Comparison of ENCODE assay signal across 2 cellular contexts in the genomic region with DNA sequence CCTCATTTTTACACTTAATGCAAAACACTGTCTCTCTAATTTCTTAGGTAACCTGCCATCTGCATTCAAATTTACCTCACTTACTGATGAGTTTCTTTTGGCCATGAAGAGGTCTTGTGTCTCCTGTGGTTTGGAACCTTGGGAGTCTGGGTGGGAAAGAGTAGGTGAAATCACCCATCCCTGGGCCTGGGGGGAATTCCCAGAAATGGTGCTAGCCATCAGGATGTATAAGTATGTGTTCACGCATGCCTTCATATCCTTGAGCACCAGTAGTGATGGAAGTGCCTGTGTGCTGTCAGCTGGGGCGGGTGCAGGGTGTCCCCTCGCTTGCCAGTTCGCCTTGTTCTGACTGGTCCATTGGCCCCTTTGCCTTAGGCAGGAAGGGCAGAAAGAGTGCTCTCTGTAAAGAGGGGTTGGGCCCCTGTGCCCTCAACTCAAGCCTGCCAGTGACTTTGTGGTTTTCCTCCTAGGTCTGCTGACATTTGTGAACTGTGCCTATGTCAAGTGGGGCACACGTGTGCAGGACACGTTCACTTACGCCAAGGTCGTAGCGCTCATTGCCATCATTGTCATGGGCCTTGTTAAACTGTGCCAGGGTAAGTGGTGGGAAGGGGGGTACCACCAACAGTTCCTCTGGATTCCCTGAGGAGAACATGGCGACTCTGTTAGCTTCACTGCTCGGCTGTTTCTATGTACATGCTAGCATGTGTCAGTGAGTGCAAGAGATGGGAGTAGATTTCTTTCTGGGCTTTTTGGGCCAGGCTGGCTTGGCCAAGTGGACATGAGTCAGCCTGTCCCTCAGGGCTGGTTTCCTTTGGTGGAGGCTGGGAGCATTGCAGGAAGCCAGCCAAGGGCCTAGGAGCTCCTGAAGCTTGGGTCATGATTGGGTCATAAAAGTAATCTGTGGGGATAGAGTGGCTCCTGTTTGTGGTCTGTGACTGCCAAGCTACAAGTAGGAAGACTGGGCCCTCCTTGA.
A peak's percentile ranks its signal among the peaks of the same experiment; 100 is the strongest.
TF ChIP-seq lines count a peak whose summit lies in the region.

No MANE protein-coding gene starts in this region.

TF ChIP-seq in GM12878, 131 proteins besides CTCF, POLR2A, EP300 and RAD21:
- TF ChIP-seq RUNX3 (IDR thresholded peaks at IDR 0.05; ENCODE audit: low read length) (peak; percentile 41; the same call in 1 of the 2 replicates), BMI1 (IDR thresholded peaks at IDR 0.05; ENCODE audit: borderline replicate concordance) (no peak)

TF ChIP-seq in WTC11, 78 proteins besides CTCF, POLR2A, EP300 and RAD21:
- TF ChIP-seq, protein P1, sequence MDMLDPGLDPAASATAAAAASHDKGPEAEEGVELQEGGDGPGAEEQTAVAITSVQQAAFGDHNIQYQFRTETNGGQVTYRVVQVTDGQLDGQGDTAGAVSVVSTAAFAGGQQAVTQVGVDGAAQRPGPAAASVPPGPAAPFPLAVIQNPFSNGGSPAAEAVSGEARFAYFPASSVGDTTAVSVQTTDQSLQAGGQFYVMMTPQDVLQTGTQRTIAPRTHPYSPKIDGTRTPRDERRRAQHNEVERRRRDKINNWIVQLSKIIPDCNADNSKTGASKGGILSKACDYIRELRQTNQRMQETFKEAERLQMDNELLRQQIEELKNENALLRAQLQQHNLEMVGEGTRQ (CRISPR knock-in tag; IDR thresholded peaks at IDR 0.05): no peak
- TF ChIP-seq, protein P2, sequence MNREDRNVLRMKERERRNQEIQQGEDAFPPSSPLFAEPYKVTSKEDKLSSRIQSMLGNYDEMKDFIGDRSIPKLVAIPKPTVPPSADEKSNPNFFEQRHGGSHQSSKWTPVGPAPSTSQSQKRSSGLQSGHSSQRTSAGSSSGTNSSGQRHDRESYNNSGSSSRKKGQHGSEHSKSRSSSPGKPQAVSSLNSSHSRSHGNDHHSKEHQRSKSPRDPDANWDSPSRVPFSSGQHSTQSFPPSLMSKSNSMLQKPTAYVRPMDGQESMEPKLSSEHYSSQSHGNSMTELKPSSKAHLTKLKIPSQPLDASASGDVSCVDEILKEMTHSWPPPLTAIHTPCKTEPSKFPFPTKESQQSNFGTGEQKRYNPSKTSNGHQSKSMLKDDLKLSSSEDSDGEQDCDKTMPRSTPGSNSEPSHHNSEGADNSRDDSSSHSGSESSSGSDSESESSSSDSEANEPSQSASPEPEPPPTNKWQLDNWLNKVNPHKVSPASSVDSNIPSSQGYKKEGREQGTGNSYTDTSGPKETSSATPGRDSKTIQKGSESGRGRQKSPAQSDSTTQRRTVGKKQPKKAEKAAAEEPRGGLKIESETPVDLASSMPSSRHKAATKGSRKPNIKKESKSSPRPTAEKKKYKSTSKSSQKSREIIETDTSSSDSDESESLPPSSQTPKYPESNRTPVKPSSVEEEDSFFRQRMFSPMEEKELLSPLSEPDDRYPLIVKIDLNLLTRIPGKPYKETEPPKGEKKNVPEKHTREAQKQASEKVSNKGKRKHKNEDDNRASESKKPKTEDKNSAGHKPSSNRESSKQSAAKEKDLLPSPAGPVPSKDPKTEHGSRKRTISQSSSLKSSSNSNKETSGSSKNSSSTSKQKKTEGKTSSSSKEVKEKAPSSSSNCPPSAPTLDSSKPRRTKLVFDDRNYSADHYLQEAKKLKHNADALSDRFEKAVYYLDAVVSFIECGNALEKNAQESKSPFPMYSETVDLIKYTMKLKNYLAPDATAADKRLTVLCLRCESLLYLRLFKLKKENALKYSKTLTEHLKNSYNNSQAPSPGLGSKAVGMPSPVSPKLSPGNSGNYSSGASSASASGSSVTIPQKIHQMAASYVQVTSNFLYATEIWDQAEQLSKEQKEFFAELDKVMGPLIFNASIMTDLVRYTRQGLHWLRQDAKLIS (CRISPR knock-in tag; IDR thresholded peaks at IDR 0.05; ENCODE audit: borderline replicate concordance): no peak
- TF ChIP-seq SP1 (CRISPR knock-in tag; conservative IDR thresholded peaks at IDR 0.05) (no peak), RORB (CRISPR knock-in tag; IDR thresholded peaks at IDR 0.05) (no peak), SMAD3 (CRISPR knock-in tag; IDR thresholded peaks at IDR 0.05; ENCODE audit: borderline replicate concordance) (no peak), TEAD1 (CRISPR knock-in tag; IDR thresholded peaks at IDR 0.05) (no peak), ETV6 (CRISPR knock-in tag; IDR thresholded peaks at IDR 0.05) (no peak), GTF2I (CRISPR knock-in tag; conservative IDR thresholded peaks at IDR 0.05) (no peak), ZNF416 (CRISPR knock-in tag; IDR thresholded peaks at IDR 0.05) (no peak), JAZF1 (CRISPR knock-in tag; IDR thresholded peaks at IDR 0.05) (no peak), TCF7 (CRISPR knock-in tag; IDR thresholded peaks at IDR 0.05; ENCODE audit: low read depth) (no peak), EMX1 (CRISPR knock-in tag; IDR thresholded peaks at IDR 0.05) (no peak), ATF1 (CRISPR knock-in tag; IDR thresholded peaks at IDR 0.05) (no peak)
- TF ChIP-seq, protein P3, sequence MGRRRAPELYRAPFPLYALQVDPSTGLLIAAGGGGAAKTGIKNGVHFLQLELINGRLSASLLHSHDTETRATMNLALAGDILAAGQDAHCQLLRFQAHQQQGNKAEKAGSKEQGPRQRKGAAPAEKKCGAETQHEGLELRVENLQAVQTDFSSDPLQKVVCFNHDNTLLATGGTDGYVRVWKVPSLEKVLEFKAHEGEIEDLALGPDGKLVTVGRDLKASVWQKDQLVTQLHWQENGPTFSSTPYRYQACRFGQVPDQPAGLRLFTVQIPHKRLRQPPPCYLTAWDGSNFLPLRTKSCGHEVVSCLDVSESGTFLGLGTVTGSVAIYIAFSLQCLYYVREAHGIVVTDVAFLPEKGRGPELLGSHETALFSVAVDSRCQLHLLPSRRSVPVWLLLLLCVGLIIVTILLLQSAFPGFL (CRISPR knock-in tag; IDR thresholded peaks at IDR 0.05; ENCODE audit: borderline replicate concordance): no peak
- TF ChIP-seq, protein P4, sequence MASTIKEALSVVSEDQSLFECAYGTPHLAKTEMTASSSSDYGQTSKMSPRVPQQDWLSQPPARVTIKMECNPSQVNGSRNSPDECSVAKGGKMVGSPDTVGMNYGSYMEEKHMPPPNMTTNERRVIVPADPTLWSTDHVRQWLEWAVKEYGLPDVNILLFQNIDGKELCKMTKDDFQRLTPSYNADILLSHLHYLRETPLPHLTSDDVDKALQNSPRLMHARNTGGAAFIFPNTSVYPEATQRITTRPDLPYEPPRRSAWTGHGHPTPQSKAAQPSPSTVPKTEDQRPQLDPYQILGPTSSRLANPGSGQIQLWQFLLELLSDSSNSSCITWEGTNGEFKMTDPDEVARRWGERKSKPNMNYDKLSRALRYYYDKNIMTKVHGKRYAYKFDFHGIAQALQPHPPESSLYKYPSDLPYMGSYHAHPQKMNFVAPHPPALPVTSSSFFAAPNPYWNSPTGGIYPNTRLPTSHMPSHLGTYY (CRISPR knock-in tag; IDR thresholded peaks at IDR 0.05): no peak
- TF ChIP-seq, protein P5, sequence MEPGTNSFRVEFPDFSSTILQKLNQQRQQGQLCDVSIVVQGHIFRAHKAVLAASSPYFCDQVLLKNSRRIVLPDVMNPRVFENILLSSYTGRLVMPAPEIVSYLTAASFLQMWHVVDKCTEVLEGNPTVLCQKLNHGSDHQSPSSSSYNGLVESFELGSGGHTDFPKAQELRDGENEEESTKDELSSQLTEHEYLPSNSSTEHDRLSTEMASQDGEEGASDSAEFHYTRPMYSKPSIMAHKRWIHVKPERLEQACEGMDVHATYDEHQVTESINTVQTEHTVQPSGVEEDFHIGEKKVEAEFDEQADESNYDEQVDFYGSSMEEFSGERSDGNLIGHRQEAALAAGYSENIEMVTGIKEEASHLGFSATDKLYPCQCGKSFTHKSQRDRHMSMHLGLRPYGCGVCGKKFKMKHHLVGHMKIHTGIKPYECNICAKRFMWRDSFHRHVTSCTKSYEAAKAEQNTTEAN (CRISPR knock-in tag; IDR thresholded peaks at IDR 0.05): no peak
- TF ChIP-seq, protein P6, sequence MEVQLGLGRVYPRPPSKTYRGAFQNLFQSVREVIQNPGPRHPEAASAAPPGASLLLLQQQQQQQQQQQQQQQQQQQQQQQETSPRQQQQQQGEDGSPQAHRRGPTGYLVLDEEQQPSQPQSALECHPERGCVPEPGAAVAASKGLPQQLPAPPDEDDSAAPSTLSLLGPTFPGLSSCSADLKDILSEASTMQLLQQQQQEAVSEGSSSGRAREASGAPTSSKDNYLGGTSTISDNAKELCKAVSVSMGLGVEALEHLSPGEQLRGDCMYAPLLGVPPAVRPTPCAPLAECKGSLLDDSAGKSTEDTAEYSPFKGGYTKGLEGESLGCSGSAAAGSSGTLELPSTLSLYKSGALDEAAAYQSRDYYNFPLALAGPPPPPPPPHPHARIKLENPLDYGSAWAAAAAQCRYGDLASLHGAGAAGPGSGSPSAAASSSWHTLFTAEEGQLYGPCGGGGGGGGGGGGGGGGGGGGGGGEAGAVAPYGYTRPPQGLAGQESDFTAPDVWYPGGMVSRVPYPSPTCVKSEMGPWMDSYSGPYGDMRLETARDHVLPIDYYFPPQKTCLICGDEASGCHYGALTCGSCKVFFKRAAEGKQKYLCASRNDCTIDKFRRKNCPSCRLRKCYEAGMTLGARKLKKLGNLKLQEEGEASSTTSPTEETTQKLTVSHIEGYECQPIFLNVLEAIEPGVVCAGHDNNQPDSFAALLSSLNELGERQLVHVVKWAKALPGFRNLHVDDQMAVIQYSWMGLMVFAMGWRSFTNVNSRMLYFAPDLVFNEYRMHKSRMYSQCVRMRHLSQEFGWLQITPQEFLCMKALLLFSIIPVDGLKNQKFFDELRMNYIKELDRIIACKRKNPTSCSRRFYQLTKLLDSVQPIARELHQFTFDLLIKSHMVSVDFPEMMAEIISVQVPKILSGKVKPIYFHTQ (CRISPR knock-in tag; IDR thresholded peaks at IDR 0.05): no peak
- TF ChIP-seq, protein P7, sequence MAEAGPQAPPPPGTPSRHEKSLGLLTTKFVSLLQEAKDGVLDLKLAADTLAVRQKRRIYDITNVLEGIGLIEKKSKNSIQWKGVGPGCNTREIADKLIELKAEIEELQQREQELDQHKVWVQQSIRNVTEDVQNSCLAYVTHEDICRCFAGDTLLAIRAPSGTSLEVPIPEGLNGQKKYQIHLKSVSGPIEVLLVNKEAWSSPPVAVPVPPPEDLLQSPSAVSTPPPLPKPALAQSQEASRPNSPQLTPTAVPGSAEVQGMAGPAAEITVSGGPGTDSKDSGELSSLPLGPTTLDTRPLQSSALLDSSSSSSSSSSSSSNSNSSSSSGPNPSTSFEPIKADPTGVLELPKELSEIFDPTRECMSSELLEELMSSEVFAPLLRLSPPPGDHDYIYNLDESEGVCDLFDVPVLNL (CRISPR knock-in tag; IDR thresholded peaks at IDR 0.05; ENCODE audit: borderline replicate concordance, low read depth): no peak
- TF ChIP-seq, protein P8, sequence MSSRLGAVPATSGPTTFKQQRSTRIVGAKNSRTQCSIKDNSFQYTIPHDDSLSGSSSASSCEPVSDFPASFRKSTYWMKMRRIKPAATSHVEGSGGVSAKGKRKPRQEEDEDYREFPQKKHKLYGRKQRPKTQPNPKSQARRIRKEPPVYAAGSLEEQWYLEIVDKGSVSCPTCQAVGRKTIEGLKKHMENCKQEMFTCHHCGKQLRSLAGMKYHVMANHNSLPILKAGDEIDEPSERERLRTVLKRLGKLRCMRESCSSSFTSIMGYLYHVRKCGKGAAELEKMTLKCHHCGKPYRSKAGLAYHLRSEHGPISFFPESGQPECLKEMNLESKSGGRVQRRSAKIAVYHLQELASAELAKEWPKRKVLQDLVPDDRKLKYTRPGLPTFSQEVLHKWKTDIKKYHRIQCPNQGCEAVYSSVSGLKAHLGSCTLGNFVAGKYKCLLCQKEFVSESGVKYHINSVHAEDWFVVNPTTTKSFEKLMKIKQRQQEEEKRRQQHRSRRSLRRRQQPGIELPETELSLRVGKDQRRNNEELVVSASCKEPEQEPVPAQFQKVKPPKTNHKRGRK (CRISPR knock-in tag; IDR thresholded peaks at IDR 0.05; ENCODE audit: borderline replicate concordance): no peak
TF ChIP-seq in WTC11: peak in this region for 0.
